Comparison of ENCODE assay signal across 1 cellular context in the genomic region with DNA sequence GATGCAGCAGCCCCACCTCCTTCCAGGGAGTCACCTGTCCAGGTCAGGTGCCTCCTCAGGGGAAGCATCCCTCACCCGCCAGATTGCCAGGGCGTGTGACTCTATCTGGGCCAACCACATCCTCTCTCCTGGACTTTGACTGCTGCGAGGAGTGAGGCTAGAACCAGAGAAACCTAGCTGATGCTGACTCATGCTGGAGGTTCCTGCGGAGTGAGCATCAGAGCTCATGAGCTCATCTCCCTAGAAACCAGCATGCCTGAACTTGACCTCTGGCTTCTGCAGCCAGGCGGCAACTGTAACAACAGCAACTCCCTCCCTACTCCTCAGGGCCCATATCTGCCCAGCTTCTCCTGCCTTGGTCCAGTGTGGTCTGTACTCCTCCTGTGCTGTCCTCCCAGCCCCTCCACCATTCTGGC.
TF ChIP-seq lines count a peak whose summit lies in the region.

No MANE protein-coding gene starts in this region.

TF ChIP-seq in K562, 482 proteins besides CTCF, POLR2A, EP300 and RAD21 (continued from another document and continues in another):
- TF ChIP-seq BCLAF1 (IDR thresholded peaks at IDR 0.05; ENCODE audit: borderline replicate concordance in 1 of 2, control insufficient read depth in 1 of 2, low read depth in 2 of 2, low read length in 1 of 2) (0 out of 4 replicates have a peak, but pooled peaks of 1 of the 2 experiments have one; percentile 35), CBFB (CRISPR knock-in tag; IDR thresholded peaks at IDR 0.05) (peak; percentile 74; the same call in 1 of the 2 replicates), ESRRA (IDR thresholded peaks at IDR 0.05; ENCODE audit: borderline replicate concordance, low read depth) (peak; percentile 76), YY1 (IDR thresholded peaks at IDR 0.05; ENCODE audit: borderline replicate concordance in 1 of 3, control insufficient read depth in 1 of 3, extremely low read depth in 1 of 3, insufficient read depth in 3 of 3, insufficient read length in 1 of 3, insufficient replicate concordance in 2 of 3, low read depth in 1 of 3, low read length in 2 of 3) (peak in 2 of 3 experiments; percentile 9 to 55), ETS1 (conservative IDR thresholded peaks at IDR 0.05; ENCODE audit: control insufficient read depth, low read depth, low read length) (peak; percentile 52; the same call in 1 of the 2 replicates), HDAC3 (IDR thresholded peaks at IDR 0.05; ENCODE audit: borderline replicate concordance, partially characterized antibody) (no peak), TBP (optimal IDR thresholded peaks at IDR 0.05; ENCODE audit: low read depth, low read length) (peak; percentile 25), NFE2 (IDR thresholded peaks at IDR 0.05; ENCODE audit: low read depth) (peak; percentile 99), ZNF24 (IDR thresholded peaks at IDR 0.05) (no peak), CBX3 (IDR thresholded peaks at IDR 0.05; ENCODE audit: borderline replicate concordance in 1 of 2, low read length in 2 of 2) (peak in 1 of 2 experiments; percentile 48; a peak in 1 of 3 replicates), CREB5 (CRISPR knock-in tag; IDR thresholded peaks at IDR 0.05) (no peak), ARID1B (IDR thresholded peaks at IDR 0.05) (peak; percentile 70), TCFL5 (CRISPR knock-in tag; conservative IDR thresholded peaks at IDR 0.05) (no peak), RBM14 (IDR thresholded peaks at IDR 0.05; ENCODE audit: borderline replicate concordance, insufficient read depth, low read depth, low read length) (no peak), NR4A1 (CRISPR knock-in tag; IDR thresholded peaks at IDR 0.05) (no peak), NR4A1 (tag; IDR thresholded peaks at IDR 0.05) (peak; percentile 30; the same call in 1 of the 2 replicates), CTBP1 (IDR thresholded peaks at IDR 0.05; ENCODE audit: borderline replicate concordance) (peak; percentile 100), MXI1 (IDR thresholded peaks at IDR 0.05; ENCODE audit: low read depth, low read length) (peak; percentile 78; the same call in 1 of the 2 replicates), MAFF (IDR thresholded peaks at IDR 0.05; ENCODE audit: low read length) (peak; percentile 92), ZNF354B (CRISPR knock-in tag; IDR thresholded peaks at IDR 0.05) (no peak), MEF2A (IDR thresholded peaks at IDR 0.05; ENCODE audit: control insufficient read depth, low read depth, low read length) (peak; percentile 13; the same call in 1 of the 2 replicates), ETV1 (tag; conservative IDR thresholded peaks at IDR 0.05; ENCODE audit: low read depth) (0 out of 2 replicates have a peak, but pooled peaks have one; percentile 9), RBM25 (IDR thresholded peaks at IDR 0.05; ENCODE audit: low read depth, low read length, severe bottlenecking) (no peak), E2F8 (IDR thresholded peaks at IDR 0.05; ENCODE audit: low read depth, partially characterized antibody) (no peak)
- TF ChIP-seq, protein P1, sequence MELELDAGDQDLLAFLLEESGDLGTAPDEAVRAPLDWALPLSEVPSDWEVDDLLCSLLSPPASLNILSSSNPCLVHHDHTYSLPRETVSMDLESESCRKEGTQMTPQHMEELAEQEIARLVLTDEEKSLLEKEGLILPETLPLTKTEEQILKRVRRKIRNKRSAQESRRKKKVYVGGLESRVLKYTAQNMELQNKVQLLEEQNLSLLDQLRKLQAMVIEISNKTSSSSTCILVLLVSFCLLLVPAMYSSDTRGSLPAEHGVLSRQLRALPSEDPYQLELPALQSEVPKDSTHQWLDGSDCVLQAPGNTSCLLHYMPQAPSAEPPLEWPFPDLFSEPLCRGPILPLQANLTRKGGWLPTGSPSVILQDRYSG (tag; conservative IDR thresholded peaks at IDR 0.05; ENCODE audit: low read depth) = 0 out of 2 replicates have a peak, but pooled peaks have one; percentile 29
- TF ChIP-seq, protein P2, sequence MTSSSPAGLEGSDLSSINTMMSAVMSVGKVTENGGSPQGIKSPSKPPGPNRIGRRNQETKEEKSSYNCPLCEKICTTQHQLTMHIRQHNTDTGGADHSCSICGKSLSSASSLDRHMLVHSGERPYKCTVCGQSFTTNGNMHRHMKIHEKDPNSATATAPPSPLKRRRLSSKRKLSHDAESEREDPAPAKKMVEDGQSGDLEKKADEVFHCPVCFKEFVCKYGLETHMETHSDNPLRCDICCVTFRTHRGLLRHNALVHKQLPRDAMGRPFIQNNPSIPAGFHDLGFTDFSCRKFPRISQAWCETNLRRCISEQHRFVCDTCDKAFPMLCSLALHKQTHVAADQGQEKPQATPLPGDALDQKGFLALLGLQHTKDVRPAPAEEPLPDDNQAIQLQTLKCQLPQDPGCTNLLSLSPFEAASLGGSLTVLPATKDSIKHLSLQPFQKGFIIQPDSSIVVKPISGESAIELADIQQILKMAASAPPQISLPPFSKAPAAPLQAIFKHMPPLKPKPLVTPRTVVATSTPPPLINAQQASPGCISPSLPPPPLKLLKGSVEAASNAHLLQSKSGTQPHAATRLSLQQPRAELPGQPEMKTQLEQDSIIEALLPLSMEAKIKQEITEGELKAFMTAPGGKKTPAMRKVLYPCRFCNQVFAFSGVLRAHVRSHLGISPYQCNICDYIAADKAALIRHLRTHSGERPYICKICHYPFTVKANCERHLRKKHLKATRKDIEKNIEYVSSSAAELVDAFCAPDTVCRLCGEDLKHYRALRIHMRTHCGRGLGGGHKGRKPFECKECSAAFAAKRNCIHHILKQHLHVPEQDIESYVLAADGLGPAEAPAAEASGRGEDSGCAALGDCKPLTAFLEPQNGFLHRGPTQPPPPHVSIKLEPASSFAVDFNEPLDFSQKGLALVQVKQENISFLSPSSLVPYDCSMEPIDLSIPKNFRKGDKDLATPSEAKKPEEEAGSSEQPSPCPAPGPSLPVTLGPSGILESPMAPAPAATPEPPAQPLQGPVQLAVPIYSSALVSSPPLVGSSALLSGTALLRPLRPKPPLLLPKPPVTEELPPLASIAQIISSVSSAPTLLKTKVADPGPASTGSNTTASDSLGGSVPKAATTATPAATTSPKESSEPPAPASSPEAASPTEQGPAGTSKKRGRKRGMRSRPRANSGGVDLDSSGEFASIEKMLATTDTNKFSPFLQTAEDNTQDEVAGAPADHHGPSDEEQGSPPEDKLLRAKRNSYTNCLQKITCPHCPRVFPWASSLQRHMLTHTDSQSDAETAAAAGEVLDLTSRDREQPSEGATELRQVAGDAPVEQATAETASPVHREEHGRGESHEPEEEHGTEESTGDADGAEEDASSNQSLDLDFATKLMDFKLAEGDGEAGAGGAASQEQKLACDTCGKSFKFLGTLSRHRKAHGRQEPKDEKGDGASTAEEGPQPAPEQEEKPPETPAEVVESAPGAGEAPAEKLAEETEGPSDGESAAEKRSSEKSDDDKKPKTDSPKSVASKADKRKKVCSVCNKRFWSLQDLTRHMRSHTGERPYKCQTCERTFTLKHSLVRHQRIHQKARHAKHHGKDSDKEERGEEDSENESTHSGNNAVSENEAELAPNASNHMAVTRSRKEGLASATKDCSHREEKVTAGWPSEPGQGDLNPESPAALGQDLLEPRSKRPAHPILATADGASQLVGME (CRISPR knock-in tag; IDR thresholded peaks at IDR 0.05) = peak; percentile 74; the same call in 1 of the 2 replicates
- TF ChIP-seq, protein P3, sequence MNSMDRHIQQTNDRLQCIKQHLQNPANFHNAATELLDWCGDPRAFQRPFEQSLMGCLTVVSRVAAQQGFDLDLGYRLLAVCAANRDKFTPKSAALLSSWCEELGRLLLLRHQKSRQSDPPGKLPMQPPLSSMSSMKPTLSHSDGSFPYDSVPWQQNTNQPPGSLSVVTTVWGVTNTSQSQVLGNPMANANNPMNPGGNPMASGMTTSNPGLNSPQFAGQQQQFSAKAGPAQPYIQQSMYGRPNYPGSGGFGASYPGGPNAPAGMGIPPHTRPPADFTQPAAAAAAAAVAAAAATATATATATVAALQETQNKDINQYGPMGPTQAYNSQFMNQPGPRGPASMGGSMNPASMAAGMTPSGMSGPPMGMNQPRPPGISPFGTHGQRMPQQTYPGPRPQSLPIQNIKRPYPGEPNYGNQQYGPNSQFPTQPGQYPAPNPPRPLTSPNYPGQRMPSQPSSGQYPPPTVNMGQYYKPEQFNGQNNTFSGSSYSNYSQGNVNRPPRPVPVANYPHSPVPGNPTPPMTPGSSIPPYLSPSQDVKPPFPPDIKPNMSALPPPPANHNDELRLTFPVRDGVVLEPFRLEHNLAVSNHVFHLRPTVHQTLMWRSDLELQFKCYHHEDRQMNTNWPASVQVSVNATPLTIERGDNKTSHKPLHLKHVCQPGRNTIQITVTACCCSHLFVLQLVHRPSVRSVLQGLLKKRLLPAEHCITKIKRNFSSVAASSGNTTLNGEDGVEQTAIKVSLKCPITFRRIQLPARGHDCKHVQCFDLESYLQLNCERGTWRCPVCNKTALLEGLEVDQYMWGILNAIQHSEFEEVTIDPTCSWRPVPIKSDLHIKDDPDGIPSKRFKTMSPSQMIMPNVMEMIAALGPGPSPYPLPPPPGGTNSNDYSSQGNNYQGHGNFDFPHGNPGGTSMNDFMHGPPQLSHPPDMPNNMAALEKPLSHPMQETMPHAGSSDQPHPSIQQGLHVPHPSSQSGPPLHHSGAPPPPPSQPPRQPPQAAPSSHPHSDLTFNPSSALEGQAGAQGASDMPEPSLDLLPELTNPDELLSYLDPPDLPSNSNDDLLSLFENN (IDR thresholded peaks at IDR 0.05; ENCODE audit: low read depth in 2 of 2, low read length in 2 of 2) = no peak
- TF ChIP-seq, protein P4, sequence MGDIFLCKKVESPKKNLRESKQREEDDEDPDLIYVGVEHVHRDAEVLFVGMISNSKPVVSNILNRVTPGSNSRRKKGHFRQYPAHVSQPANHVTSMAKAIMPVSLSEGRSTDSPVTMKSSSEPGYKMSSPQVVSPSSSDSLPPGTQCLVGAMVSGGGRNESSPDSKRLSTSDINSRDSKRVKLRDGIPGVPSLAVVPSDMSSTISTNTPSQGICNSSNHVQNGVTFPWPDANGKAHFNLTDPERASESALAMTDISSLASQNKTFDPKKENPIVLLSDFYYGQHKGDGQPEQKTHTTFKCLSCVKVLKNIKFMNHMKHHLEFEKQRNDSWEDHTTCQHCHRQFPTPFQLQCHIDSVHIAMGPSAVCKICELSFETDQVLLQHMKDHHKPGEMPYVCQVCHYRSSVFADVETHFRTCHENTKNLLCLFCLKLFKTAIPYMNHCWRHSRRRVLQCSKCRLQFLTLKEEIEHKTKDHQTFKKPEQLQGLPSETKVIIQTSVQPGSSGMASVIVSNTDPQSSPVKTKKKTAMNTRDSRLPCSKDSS (IDR thresholded peaks at IDR 0.05; ENCODE audit: low read depth, partially characterized antibody) = no peak
- TF ChIP-seq, protein P5, sequence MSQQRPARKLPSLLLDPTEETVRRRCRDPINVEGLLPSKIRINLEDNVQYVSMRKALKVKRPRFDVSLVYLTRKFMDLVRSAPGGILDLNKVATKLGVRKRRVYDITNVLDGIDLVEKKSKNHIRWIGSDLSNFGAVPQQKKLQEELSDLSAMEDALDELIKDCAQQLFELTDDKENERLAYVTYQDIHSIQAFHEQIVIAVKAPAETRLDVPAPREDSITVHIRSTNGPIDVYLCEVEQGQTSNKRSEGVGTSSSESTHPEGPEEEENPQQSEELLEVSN (IDR thresholded peaks at IDR 0.05; ENCODE audit: borderline replicate concordance in 1 of 2, extremely low read depth in 1 of 2, insufficient read depth in 1 of 2, insufficient read length in 1 of 2, low read depth in 1 of 2, low read length in 1 of 2, poor library complexity in 1 of 2, severe bottlenecking in 1 of 2) = peak; percentile 60 to 68
